In the genomic region with DNA sequence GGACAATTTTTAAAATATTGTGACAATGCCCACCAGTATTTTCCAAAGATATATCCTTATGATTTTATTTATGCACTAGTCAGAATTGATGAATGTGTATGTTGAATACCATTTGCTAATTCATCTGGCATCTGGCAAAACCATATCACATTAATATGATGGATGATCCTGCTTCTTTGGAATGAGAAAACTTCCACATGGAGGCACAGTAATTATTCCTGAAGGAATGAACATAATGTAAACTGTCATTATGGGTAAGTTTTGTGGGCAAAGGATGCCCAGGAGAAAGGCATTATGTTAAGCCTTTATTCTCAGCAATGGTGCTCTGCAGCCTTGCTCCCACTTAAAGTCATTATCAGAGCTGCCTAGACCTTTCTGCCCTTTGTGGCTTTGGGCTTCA, we compare ENCODE assay signal across 17 cellular contexts.
DNase-seq lines count a peak whose midpoint lies in the region; FAIRE-seq and TF ChIP-seq lines count a peak whose summit lies in the region.
"Had no signal": no experiment of that assay in that cellular context is flagged by ENCODE, and none has a peak within 500 bp of the region (broad histone marks: within the 10 kb centered on the region; RNA-seq: fewer than 3 reads in every experiment).

No MANE protein-coding gene starts in this region.

- H2AFZ ChIP-seq in smooth muscle cell (ENCODE audit: low read depth) = peak overlapping the region; percentile 10

- H3F3A ChIP-seq in smooth muscle cell (ENCODE audit: low read depth) = no peaks in the 10 kb centered on the region

- H3K36me3 ChIP-seq in smooth muscle cell (ENCODE audit: low read depth) = no peaks in the 10 kb centered on the region

- DNase-seq in NCI-H226 (peak; percentile 94), fibroblast of peridontal ligament (ENCODE audit: extremely low read depth) (peak; percentile 75), smooth muscle cell (lab: John Stamatoyannopoulos, UW; ENCODE audit: unreplicated experiment) (no peak), OCI-M2 (lab: John Stamatoyannopoulos, UW; ENCODE audit: unreplicated experiment) (no peak), AG08395 (ENCODE audit: low spot score) (no peak)
- no peak for DNase-seq in activated CD4-positive, CD25-positive, alpha-beta regulatory T cell treated with anti-CD3 and anti-CD28 coated beads, Interleukin-2, amount 50 U/mL, for 72 hours
- DNase-seq: CD4-positive, CD25-positive, alpha-beta regulatory T cell; GDM1; NCI-H1105 treated with DMSO at 0.1 percent for 48 hours; NCI-H1694 treated with DMSO at 0.1 percent for 48 hours; NCI-H2107; NCI-H2227 treated with DMSO at 0.1 percent for 48 hours; NCI-H524 treated with DMSO at 0.1 percent for 48 hours had no signal

- no peak overlapping the region for H3K4me3 ChIP-seq in smooth muscle cell

- H3K79me2 ChIP-seq in smooth muscle cell (ENCODE audit: low read depth) = no peaks in the 10 kb centered on the region

- H3K27me3 ChIP-seq in smooth muscle cell (ENCODE audit: low read depth) = no peaks in the 10 kb centered on the region

- no peaks in the 10 kb centered on the region for H3K9me3 ChIP-seq in smooth muscle cell (replicated peaks; ENCODE audit: low read depth)

- no peaks in the 10 kb centered on the region for H3K4me1 ChIP-seq in smooth muscle cell (ENCODE audit: low read depth)

- no peaks in the 10 kb centered on the region for H4K20me1 ChIP-seq in smooth muscle cell (ENCODE audit: low read depth)

- H3K4me2 ChIP-seq in smooth muscle cell = peak overlapping the region; percentile 49

- FAIRE-seq in G401.6 (lab: Jason Lieb, UNC) = peak; percentile 93
- FAIRE-seq: GM12891, GM18507, H1 had no signal

- no peak overlapping the region for H3K9ac ChIP-seq in smooth muscle cell (ENCODE audit: low read depth)

- no peak overlapping the region for H3K27ac ChIP-seq in smooth muscle cell (ENCODE audit: low read depth)

- TF ChIP-seq CTCF in smooth muscle cell (IDR thresholded peaks at IDR 0.05; ENCODE audit: borderline replicate concordance, insufficient read depth, poor library complexity, severe bottlenecking) = no peak

Comparison
In these comparisons a context has a peak if more than half of its experiments do, and no peak if none do; other contexts are left out.
1. DNase-seq: peak in NCI-H226 (single experiment) and fibroblast of peridontal ligament (single experiment); none in smooth muscle cell (single experiment), activated CD4-positive, CD25-positive, alpha-beta regulatory T cell treated with anti-CD3 and anti-CD28 coated beads, Interleukin-2, amount 50 U/mL, for 72 hours (single experiment), OCI-M2 (single experiment) and AG08395 (single experiment).